In genomic region chr3:126442099-126442848, GRCh38 we compare ENCODE assay signal across 24 cellular contexts. TPM values are rescaled to one million over a fixed set of nuclear protein-coding genes. Genes with fewer than 3 reads are reported as not detected.
DNase-seq lines count a peak whose midpoint lies in the region; ATAC-seq and TF ChIP-seq lines count a peak whose summit lies in the region.
"Had no signal": no experiment of that assay in that cellular context is flagged by ENCODE, and none has a peak within 500 bp of the region (broad histone marks: within the 10 kb centered on the region; RNA-seq: fewer than 3 reads in every experiment).

No MANE protein-coding gene starts in this region.

- intact Hi-C loops in Right ventricle myocardium superior (cut with DNase I) = no loop called here

- peaks cover 33% of the 10 kb centered on the region for H3K4me1 Mint-ChIP-seq in WTC11
- H3K4me1 Mint-ChIP-seq in stimulated activated effector memory CD8-positive, alpha-beta T cell treated with anti-CD3 and anti-CD28 coated beads, Interleukin-12 subunit alpha, Interleukin-12 subunit beta, amount 100 ng/mL, for 72 hours = peaks cover 6% of the 10 kb centered on the region

- TF ChIP-seq CTCF in WTC11 (IDR thresholded peaks at IDR 0.05) = no peak

- H3K36me3 Mint-ChIP-seq in WTC11 = peaks cover 12% of the 10 kb centered on the region; the same call in 1 of the 2 replicates
- H3K36me3 Mint-ChIP-seq in stimulated activated effector memory CD8-positive, alpha-beta T cell treated with anti-CD3 and anti-CD28 coated beads, Interleukin-12 subunit alpha, Interleukin-12 subunit beta, amount 100 ng/mL, for 72 hours = peaks cover 53% of the 10 kb centered on the region

- H3K27me3 Mint-ChIP-seq in WTC11 (ENCODE audit: low read depth) = no peaks in the 10 kb centered on the region
- H3K27me3 Mint-ChIP-seq: central memory CD8-positive, alpha-beta T cell; T-helper 17 cell had no signal

- DNase-seq in WTC11 (ENCODE audit: low spot score) = no peak
- DNase-seq in Right ventricle myocardium superior = peak; percentile 78
- peak; percentile 25 for DNase-seq in myocyte (ENCODE audit: low read depth)
- DNase-seq in stimulated activated effector memory CD8-positive, alpha-beta T cell treated with anti-CD3 and anti-CD28 coated beads, Interleukin-12 subunit alpha, Interleukin-12 subunit beta, amount 100 ng/mL, for 72 hours (ENCODE audit: low spot score in 2 of 2) = no peak
- DNase-seq in AG08395 (ENCODE audit: low spot score) = no peak
- no peak for DNase-seq in kidney glomerular epithelial cell (lab: John Stamatoyannopoulos, UW)
- no peak for DNase-seq in DMS 273 (lab: John Stamatoyannopoulos, UW; ENCODE audit: unreplicated experiment)
- DNase-seq: ACHN; effector CD8-positive, alpha-beta T cell; HFFc6; NCI-H1092 treated with DMSO at 0.1 percent for 48 hours; NCI-H2081 treated with DMSO at 0.1 percent for 48 hours; NCI-H446 treated with DMSO at 0.1 percent for 48 hours; NK-92 treated with Interleukin-12 subunit alpha and Interleukin-12 subunit beta, amount 100 ng/mL, for 24 hours; retina; T-helper 17 cell had no signal

- peak overlapping the region; percentile 33; the same call in 1 of the 2 replicates for H3K27ac Mint-ChIP-seq in WTC11
- H3K27ac Mint-ChIP-seq in stimulated activated effector memory CD8-positive, alpha-beta T cell treated with anti-CD3 and anti-CD28 coated beads, Interleukin-12 subunit alpha, Interleukin-12 subunit beta, amount 100 ng/mL, for 72 hours = peak overlapping the region; percentile 7
- H3K27ac Mint-ChIP-seq: HFFc6, T-helper 17 cell had no signal

- CTCF ChIA-PET in WTC11 (lab: Charles Lee) = interaction anchor here (1.1 to 1.5 kb wide), 3 partner anchors 8 to 308 kb away, joined by 3 read pairs; no protein-coding TSS in a partner anchor

- no peaks in the 10 kb centered on the region for H3K9me3 Mint-ChIP-seq in WTC11
- no peaks in the 10 kb centered on the region for H3K9me3 Mint-ChIP-seq in stimulated activated effector memory CD8-positive, alpha-beta T cell treated with anti-CD3 and anti-CD28 coated beads, Interleukin-12 subunit alpha, Interleukin-12 subunit beta, amount 100 ng/mL, for 72 hours
- H3K9me3 Mint-ChIP-seq: activated naive CD4-positive, alpha-beta T cell treated with anti-CD3 and anti-CD28 coated beads, Interleukin-2, amount 50 U/mL, for 72 hours; central memory CD8-positive, alpha-beta T cell; HFFc6 had no signal

- POLR2A ChIA-PET in WTC11 (lab: Charles Lee) = no interaction called here

- no peak overlapping the region for H3K4me3 Mint-ChIP-seq in WTC11
- H3K4me3 Mint-ChIP-seq in stimulated activated effector memory CD8-positive, alpha-beta T cell treated with anti-CD3 and anti-CD28 coated beads, Interleukin-12 subunit alpha, Interleukin-12 subunit beta, amount 100 ng/mL, for 72 hours = no peak overlapping the region
- H3K4me3 Mint-ChIP-seq: central memory CD8-positive, alpha-beta T cell; HFFc6; T-helper 17 cell had no signal

- ATAC-seq in WTC11 (no peak), Right ventricle myocardium superior (ENCODE audit: poor library complexity) (peak; percentile 49), GM19351 (IDR thresholded peaks at IDR 0.05; ENCODE audit: unreplicated experiment) (no peak)
- ATAC-seq in stimulated activated effector memory CD8-positive, alpha-beta T cell treated with anti-CD3 and anti-CD28 coated beads, Interleukin-12 subunit alpha, Interleukin-12 subunit beta, amount 100 ng/mL, for 72 hours = no peak
- ATAC-seq: activated naive CD4-positive, alpha-beta T cell treated with anti-CD3 and anti-CD28 coated beads, Interleukin-2, amount 50 U/mL, for 72 hours; left lung; T-helper 17 cell had no signal

TF ChIP-seq in WTC11, 78 proteins besides CTCF, POLR2A, EP300 and RAD21:
- TF ChIP-seq FOXP4 (CRISPR knock-in tag; IDR thresholded peaks at IDR 0.05) (no peak), GABPB1 (CRISPR knock-in tag; IDR thresholded peaks at IDR 0.05) (no peak), ZNF396 (CRISPR knock-in tag; IDR thresholded peaks at IDR 0.05; ENCODE audit: borderline replicate concordance) (no peak), ZNF263 (CRISPR knock-in tag; IDR thresholded peaks at IDR 0.05; ENCODE audit: low read depth) (no peak), NR1H2 (CRISPR knock-in tag; IDR thresholded peaks at IDR 0.05) (no peak)

RNA-seq across cellular contexts. Expression of gene ZXDC, which starts 33.4 kb away (rescaled TPM):
- 32.9 to 34.7 TPM (median 33.4 TPM) in 3 replicates for total RNA-seq in WTC11 (2021)
- total RNA-seq in Right ventricle myocardium superior = 16.1 TPM
- total RNA-seq in myocyte = 41.5 and 45.9 TPM in 2 replicates
- polyA plus RNA-seq in myocyte (2012) = 15.9 TPM

RNA-seq across cellular contexts. Expression of gene CFAP100, which starts 47.6 kb away (rescaled TPM):
- total RNA-seq in WTC11 (2021) (0.41 TPM in 1 of 3 replicates, not detected in the others), Right ventricle myocardium superior (not detected), myocyte (not detected in 2 replicates)
- not detected for polyA plus RNA-seq in myocyte (2012)
- total RNA-seq: activated naive CD4-positive, alpha-beta T cell treated with anti-CD3 and anti-CD28 coated beads, Interleukin-2, amount 50 U/mL, for 72 hours; aorta; esophagus muscularis mucosa; HFFc6; mononuclear cell; SK-MEL-5; T-helper 17 cell had no signal
- polyA plus RNA-seq: aorta had no signal

Comparison
In these comparisons a context has a peak if more than half of its experiments do, and no peak if none do; other contexts are left out.
1. DNase-seq: peak in Right ventricle myocardium superior (single experiment) and myocyte (single experiment); none in WTC11 (single experiment), stimulated activated effector memory CD8-positive, alpha-beta T cell treated with anti-CD3 and anti-CD28 coated beads, Interleukin-12 subunit alpha, Interleukin-12 subunit beta, amount 100 ng/mL, for 72 hours (0 of 2), AG08395 (single experiment), kidney glomerular epithelial cell (single experiment) and DMS 273 (single experiment).